ENCODE assay signal across 17 cellular contexts in genomic region chr1:31507221-31507620, GRCh38.
DNase-seq lines count a peak whose midpoint lies in the region; ATAC-seq and TF ChIP-seq lines count a peak whose summit lies in the region.
"Had no signal": no experiment of that assay in that cellular context is flagged by ENCODE, and none has a peak within 500 bp of the region (broad histone marks: within the 10 kb centered on the region; RNA-seq: fewer than 3 reads in every experiment).

No MANE protein-coding gene starts in this region.

- peaks cover 96% of the 10 kb centered on the region for H3K4me1 ChIP-seq in BLaER1
- H3K4me1 ChIP-seq in Loucy (ENCODE audit: insufficient read depth, low read length, poor library complexity, severe bottlenecking) = peaks cover 68% of the 10 kb centered on the region
- peaks cover 3% of the 10 kb centered on the region for H3K4me1 ChIP-seq in mucosa of descending colon (ENCODE audit: low read depth)
- H3K4me1 ChIP-seq in psoas muscle = no peaks in the 10 kb centered on the region

- H2AFZ ChIP-seq in Loucy (ENCODE audit: low read length) = no peak overlapping the region
- H2AFZ ChIP-seq: GM23248 had no signal

- H3K9me3 ChIP-seq in BLaER1 (peaks cover 2% of the 10 kb centered on the region), Loucy (ENCODE audit: insufficient read depth, low read depth, low read length) (no peaks in the 10 kb centered on the region), mucosa of descending colon (no peaks in the 10 kb centered on the region), psoas muscle (no peaks in the 10 kb centered on the region)
- H3K9me3 ChIP-seq: SK-N-SH had no signal

- peaks cover 1% of the 10 kb centered on the region; the same call in 1 of the 2 replicates for H3K36me3 ChIP-seq in BLaER1
- no peaks in the 10 kb centered on the region for H3K36me3 ChIP-seq in Loucy (ENCODE audit: insufficient read depth, low read length)
- no peaks in the 10 kb centered on the region for H3K36me3 ChIP-seq in mucosa of descending colon (ENCODE audit: low read depth)
- H3K36me3 ChIP-seq in psoas muscle (ENCODE audit: insufficient read depth in 1 of 2, low read depth in 1 of 2) = no peaks in the 10 kb centered on the region

- H3K4me2 ChIP-seq in BLaER1 = peak overlapping the region; percentile 87
- H3K4me2 ChIP-seq in Loucy (ENCODE audit: low read depth, low read length, poor library complexity, severe bottlenecking) = peak overlapping the region; percentile 89
- H3K4me2 ChIP-seq: SK-N-SH had no signal

- intact Hi-C loops in mucosa of descending colon (cut with DNase I, micrococcal nuclease) = no loop called here
- intact Hi-C loops in psoas muscle (cut with DNase I) = no loop called here

- no peaks in the 10 kb centered on the region for H3K9me2 ChIP-seq in Loucy (replicated peaks; ENCODE audit: low read depth, low read length)
- H3K9me2 ChIP-seq: SK-N-SH had no signal

- 67 to 77% (median 70%) methylated on average over 9 of the region's 9 CpGs for WGBS in psoas muscle, 3 donors

- H4K20me1 ChIP-seq in BLaER1 (no peaks in the 10 kb centered on the region), Loucy (ENCODE audit: insufficient read depth, low read length, poor library complexity, severe bottlenecking) (peaks cover 6% of the 10 kb centered on the region)

- DNase-seq in mucosa of descending colon (no peak), psoas muscle (no peak), MV-4-11 (lab: John Stamatoyannopoulos, UW) (no peak), amygdala (lab: John Stamatoyannopoulos, UW) (no peak)
- DNase-seq: CD8-positive, alpha-beta memory T cell; GM23248; Kasumi-1; MM.1S; NCI-H1092 treated with DMSO at 0.1 percent for 48 hours; NCI-H1694; NCI-H2081 treated with DMSO at 0.1 percent for 48 hours; NCI-H446 treated with DMSO at 0.1 percent for 48 hours; SHP77 treated with DMSO at 0.1 percent for 48 hours; SK-N-SH had no signal

- peaks cover 67% of the 10 kb centered on the region for H3K79me2 ChIP-seq in Loucy (ENCODE audit: insufficient read depth, low read length)

- H3K27ac ChIP-seq in BLaER1 = peak overlapping the region; percentile 80
- no peak overlapping the region for H3K27ac ChIP-seq in psoas muscle
- H3K27ac ChIP-seq: GM23248 had no signal

- peak; percentile 8 for ATAC-seq in mucosa of descending colon
- ATAC-seq in psoas muscle = no peak

- H3K9ac ChIP-seq in BLaER1 (peak overlapping the region; percentile 64), Loucy (ENCODE audit: low read depth, low read length, poor library complexity, severe bottlenecking) (peak overlapping the region; percentile 97)
- H3K9ac ChIP-seq: GM23248, SK-N-SH had no signal

- no peaks in the 10 kb centered on the region for H3F3A ChIP-seq in Loucy (ENCODE audit: low read depth)

- H3K27me3 ChIP-seq in BLaER1 = no peaks in the 10 kb centered on the region
- no peaks in the 10 kb centered on the region for H3K27me3 ChIP-seq in Loucy (ENCODE audit: insufficient read depth, low read length, poor library complexity, severe bottlenecking)
- peaks cover 0 to 20% (median 0%) of the 10 kb centered on the region in 3 donors for H3K27me3 ChIP-seq in psoas muscle (ENCODE audit: insufficient read depth in 3 of 3, low read length in 2 of 3)

- TF ChIP-seq CTCF in GM12872 (IDR thresholded peaks at IDR 0.05; ENCODE audit: insufficient read depth, low read depth, low read length) (peak; percentile 14; the same call in 1 of the 3 replicates), Loucy (conservative IDR thresholded peaks at IDR 0.05; ENCODE audit: low read length) (no peak), mucosa of descending colon (IDR thresholded peaks at IDR 0.05) (no peak), psoas muscle (IDR thresholded peaks at IDR 0.05) (no peak)

- peak overlapping the region; percentile 64; the same call in 1 of the 2 replicates for H3K4me3 ChIP-seq in BLaER1
- peak overlapping the region; percentile 87 for H3K4me3 ChIP-seq in Loucy (ENCODE audit: low read length, poor library complexity, severe bottlenecking)
- H3K4me3 ChIP-seq in mucosa of descending colon = no peak overlapping the region
- H3K4me3 ChIP-seq in psoas muscle = no peak overlapping the region
- H3K4me3 ChIP-seq: GM23248 had no signal

Comparison
In these comparisons a context has a peak if more than half of its experiments do, and no peak if none do; other contexts are left out.
1. H3K4me3 ChIP-seq: peak in BLaER1 (single experiment) and Loucy (single experiment); none in mucosa of descending colon (single experiment) and psoas muscle (single experiment).